Comparison of ENCODE assay signal across 28 cellular contexts in genomic region chr5:173852790-173853350, GRCh38.
"Had no signal": no experiment of that assay in that cellular context is flagged by ENCODE, and none has a peak within 500 bp of the region (broad histone marks: within the 10 kb centered on the region; RNA-seq: fewer than 3 reads in every experiment).

No MANE protein-coding gene starts in this region.

- ATAC-seq: left colon; mucosa of descending colon; naive thymus-derived CD4-positive, alpha-beta T cell; right lobe of liver had no signal

- H3K4me1 Mint-ChIP-seq: central memory CD8-positive, alpha-beta T cell; immature natural killer cell had no signal

- H3K4me1 ChIP-seq: colonic mucosa, esophagus squamous epithelium, right lobe of liver, thyroid gland, vagina had no signal

- H3K27me3 ChIP-seq: colonic mucosa, esophagus squamous epithelium, ovary, right lobe of liver, thyroid gland, vagina had no signal

- H3K36me3 Mint-ChIP-seq: immature natural killer cell, mesothelial cell of epicardium had no signal

- H3K4me3 Mint-ChIP-seq: central memory CD8-positive, alpha-beta T cell; immature natural killer cell; mesothelial cell of epicardium; naive thymus-derived CD4-positive, alpha-beta T cell; nephron progenitor cell had no signal

- H3K9me3 ChIP-seq: colonic mucosa, ovary, right lobe of liver, thyroid gland, vagina had no signal

- H3K4me3 ChIP-seq: colonic mucosa, esophagus squamous epithelium, lung, mucosa of descending colon, ovary, right lobe of liver, thyroid gland, vagina had no signal

- H3K27ac ChIP-seq: colonic mucosa, esophagus squamous epithelium, ovary, right lobe of liver, thyroid gland, vagina had no signal

- H3K9me3 Mint-ChIP-seq: central memory CD8-positive, alpha-beta T cell had no signal

- DNase-seq: colonic mucosa; dermis blood vessel endothelial cell; effector memory CD4-positive, alpha-beta T cell; esophagus squamous epithelium; hypothalamus; immature natural killer cell; islet precursor cell; kidney glomerular epithelial cell; left colon; mesenchymal stem cell; mucosa of descending colon; naive thymus-derived CD4-positive, alpha-beta T cell; nephron progenitor cell; occipital lobe; ovary; retina; right lobe of liver; small intestine; stimulated activated CD4-positive, alpha-beta T cell treated with anti-CD3 and anti-CD28 coated beads, Interleukin-15, amount 100 ng/mL, for 24 hours; stimulated activated CD4-positive, alpha-beta T cell treated with anti-CD3 and anti-CD28 coated beads, Interleukin-2, amount 100 ng/mL, for 48 hours; stimulated activated CD8-positive, alpha-beta memory T cell treated with anti-CD3 and anti-CD28 coated beads, Interleukin-4, amount 100 ng/mL, for 48 hours; stimulated activated naive CD4-positive, alpha-beta T cell treated with Interleukin-2 at 50 U/mL for 16 hours; thyroid gland; trophoblast cell had no signal

- H3K27ac Mint-ChIP-seq: immature natural killer cell; mesothelial cell of epicardium; naive thymus-derived CD4-positive, alpha-beta T cell; nephron progenitor cell had no signal
